2 cellular contexts compared by ENCODE assay signal in the genomic region with DNA sequence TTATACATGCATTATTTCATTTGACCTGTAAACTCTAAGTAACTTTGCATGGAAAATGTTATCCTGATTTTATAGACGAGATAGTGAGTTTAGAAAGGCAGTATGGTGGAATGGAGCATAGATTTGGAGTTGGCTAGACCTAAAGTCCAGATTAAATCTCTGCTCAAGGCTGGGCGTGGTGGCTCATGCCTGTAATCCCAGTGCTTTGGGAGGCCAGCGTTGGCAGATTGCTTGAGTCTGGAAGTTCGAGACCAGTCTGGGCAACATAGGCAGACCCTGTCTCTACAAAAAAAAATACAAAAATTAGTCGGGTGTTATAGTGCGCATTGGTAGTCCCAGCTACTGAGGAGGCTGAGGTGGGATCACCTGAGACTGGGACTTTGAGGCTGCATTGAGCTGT.
TF ChIP-seq lines count a peak whose summit lies in the region.

No MANE protein-coding gene starts in this region.

TF ChIP-seq in SK-N-SH, 30 proteins besides CTCF, POLR2A, EP300 and RAD21:
- TF ChIP-seq, protein P1, sequence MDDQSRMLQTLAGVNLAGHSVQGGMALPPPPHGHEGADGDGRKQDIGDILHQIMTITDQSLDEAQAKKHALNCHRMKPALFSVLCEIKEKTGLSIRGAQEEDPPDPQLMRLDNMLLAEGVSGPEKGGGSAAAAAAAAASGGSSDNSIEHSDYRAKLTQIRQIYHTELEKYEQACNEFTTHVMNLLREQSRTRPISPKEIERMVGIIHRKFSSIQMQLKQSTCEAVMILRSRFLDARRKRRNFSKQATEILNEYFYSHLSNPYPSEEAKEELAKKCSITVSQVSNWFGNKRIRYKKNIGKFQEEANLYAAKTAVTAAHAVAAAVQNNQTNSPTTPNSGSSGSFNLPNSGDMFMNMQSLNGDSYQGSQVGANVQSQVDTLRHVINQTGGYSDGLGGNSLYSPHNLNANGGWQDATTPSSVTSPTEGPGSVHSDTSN (IDR thresholded peaks at IDR 0.05) = no peak
- TF ChIP-seq POLR2AphosphoS5 (IDR thresholded peaks at IDR 0.05; ENCODE audit: low read depth, low read length) (no peak), YY1 (IDR thresholded peaks at IDR 0.05; ENCODE audit: low read depth) (no peak), FOXJ3 (CRISPR knock-in tag; IDR thresholded peaks at IDR 0.05) (no peak), FOXM1 (IDR thresholded peaks at IDR 0.05; ENCODE audit: low read depth) (no peak), NRF1 (IDR thresholded peaks at IDR 0.05; ENCODE audit: low read depth, low read length) (no peak), JUND (IDR thresholded peaks at IDR 0.05) (no peak), MXI1 (IDR thresholded peaks at IDR 0.05; ENCODE audit: low read depth, low read length) (no peak), CHD2 (IDR thresholded peaks at IDR 0.05; ENCODE audit: low read length, partially characterized antibody) (no peak), TCF12 (IDR thresholded peaks at IDR 0.05) (no peak), SIN3A (IDR thresholded peaks at IDR 0.05; ENCODE audit: borderline replicate concordance, low read depth, low read length) (no peak), NFIC (IDR thresholded peaks at IDR 0.05; ENCODE audit: borderline replicate concordance) (no peak)
- TF ChIP-seq, protein P2, sequence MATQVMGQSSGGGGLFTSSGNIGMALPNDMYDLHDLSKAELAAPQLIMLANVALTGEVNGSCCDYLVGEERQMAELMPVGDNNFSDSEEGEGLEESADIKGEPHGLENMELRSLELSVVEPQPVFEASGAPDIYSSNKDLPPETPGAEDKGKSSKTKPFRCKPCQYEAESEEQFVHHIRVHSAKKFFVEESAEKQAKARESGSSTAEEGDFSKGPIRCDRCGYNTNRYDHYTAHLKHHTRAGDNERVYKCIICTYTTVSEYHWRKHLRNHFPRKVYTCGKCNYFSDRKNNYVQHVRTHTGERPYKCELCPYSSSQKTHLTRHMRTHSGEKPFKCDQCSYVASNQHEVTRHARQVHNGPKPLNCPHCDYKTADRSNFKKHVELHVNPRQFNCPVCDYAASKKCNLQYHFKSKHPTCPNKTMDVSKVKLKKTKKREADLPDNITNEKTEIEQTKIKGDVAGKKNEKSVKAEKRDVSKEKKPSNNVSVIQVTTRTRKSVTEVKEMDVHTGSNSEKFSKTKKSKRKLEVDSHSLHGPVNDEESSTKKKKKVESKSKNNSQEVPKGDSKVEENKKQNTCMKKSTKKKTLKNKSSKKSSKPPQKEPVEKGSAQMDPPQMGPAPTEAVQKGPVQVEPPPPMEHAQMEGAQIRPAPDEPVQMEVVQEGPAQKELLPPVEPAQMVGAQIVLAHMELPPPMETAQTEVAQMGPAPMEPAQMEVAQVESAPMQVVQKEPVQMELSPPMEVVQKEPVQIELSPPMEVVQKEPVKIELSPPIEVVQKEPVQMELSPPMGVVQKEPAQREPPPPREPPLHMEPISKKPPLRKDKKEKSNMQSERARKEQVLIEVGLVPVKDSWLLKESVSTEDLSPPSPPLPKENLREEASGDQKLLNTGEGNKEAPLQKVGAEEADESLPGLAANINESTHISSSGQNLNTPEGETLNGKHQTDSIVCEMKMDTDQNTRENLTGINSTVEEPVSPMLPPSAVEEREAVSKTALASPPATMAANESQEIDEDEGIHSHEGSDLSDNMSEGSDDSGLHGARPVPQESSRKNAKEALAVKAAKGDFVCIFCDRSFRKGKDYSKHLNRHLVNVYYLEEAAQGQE (IDR thresholded peaks at IDR 0.05; ENCODE audit: low read depth, low read length) = no peak
- TF ChIP-seq, protein P3, sequence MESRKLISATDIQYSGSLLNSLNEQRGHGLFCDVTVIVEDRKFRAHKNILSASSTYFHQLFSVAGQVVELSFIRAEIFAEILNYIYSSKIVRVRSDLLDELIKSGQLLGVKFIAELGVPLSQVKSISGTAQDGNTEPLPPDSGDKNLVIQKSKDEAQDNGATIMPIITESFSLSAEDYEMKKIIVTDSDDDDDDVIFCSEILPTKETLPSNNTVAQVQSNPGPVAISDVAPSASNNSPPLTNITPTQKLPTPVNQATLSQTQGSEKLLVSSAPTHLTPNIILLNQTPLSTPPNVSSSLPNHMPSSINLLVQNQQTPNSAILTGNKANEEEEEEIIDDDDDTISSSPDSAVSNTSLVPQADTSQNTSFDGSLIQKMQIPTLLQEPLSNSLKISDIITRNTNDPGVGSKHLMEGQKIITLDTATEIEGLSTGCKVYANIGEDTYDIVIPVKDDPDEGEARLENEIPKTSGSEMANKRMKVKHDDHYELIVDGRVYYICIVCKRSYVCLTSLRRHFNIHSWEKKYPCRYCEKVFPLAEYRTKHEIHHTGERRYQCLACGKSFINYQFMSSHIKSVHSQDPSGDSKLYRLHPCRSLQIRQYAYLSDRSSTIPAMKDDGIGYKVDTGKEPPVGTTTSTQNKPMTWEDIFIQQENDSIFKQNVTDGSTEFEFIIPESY (IDR thresholded peaks at IDR 0.05; ENCODE audit: borderline replicate concordance, low read depth) = no peak
- TF ChIP-seq, protein P4, sequence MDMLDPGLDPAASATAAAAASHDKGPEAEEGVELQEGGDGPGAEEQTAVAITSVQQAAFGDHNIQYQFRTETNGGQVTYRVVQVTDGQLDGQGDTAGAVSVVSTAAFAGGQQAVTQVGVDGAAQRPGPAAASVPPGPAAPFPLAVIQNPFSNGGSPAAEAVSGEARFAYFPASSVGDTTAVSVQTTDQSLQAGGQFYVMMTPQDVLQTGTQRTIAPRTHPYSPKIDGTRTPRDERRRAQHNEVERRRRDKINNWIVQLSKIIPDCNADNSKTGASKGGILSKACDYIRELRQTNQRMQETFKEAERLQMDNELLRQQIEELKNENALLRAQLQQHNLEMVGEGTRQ (IDR thresholded peaks at IDR 0.05; ENCODE audit: borderline replicate concordance, low read depth, low read length) = no peak
- TF ChIP-seq, protein P5, sequence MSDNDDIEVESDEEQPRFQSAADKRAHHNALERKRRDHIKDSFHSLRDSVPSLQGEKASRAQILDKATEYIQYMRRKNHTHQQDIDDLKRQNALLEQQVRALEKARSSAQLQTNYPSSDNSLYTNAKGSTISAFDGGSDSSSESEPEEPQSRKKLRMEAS (IDR thresholded peaks at IDR 0.05; ENCODE audit: low read depth) = no peak

TF ChIP-seq in SK-N-SH treated with all-trans-retinoic acid at 6 μM for 48 hours, 23 proteins besides CTCF, POLR2A, EP300 and RAD21:
- TF ChIP-seq ARNTL (CRISPR knock-in tag; IDR thresholded peaks at IDR 0.05; ENCODE audit: borderline replicate concordance, low read depth) (no peak), CSDC2 (CRISPR knock-in tag; IDR thresholded peaks at IDR 0.05) (no peak), ZNF565 (CRISPR knock-in tag; conservative IDR thresholded peaks at IDR 0.05; ENCODE audit: low read depth) (no peak), OSR1 (CRISPR knock-in tag; IDR thresholded peaks at IDR 0.05) (no peak), ZC3H10 (CRISPR knock-in tag; IDR thresholded peaks at IDR 0.05) (no peak), RARB (CRISPR knock-in tag; IDR thresholded peaks at IDR 0.05) (no peak), ZNF8 (CRISPR knock-in tag; IDR thresholded peaks at IDR 0.05) (no peak), ESRRG (CRISPR knock-in tag; IDR thresholded peaks at IDR 0.05) (no peak), ZFP30 (CRISPR knock-in tag; IDR thresholded peaks at IDR 0.05) (no peak), PPARA (CRISPR knock-in tag; IDR thresholded peaks at IDR 0.05; ENCODE audit: borderline replicate concordance) (no peak), BACH2 (CRISPR knock-in tag; IDR thresholded peaks at IDR 0.05; ENCODE audit: borderline replicate concordance) (no peak)
- TF ChIP-seq, protein P6, sequence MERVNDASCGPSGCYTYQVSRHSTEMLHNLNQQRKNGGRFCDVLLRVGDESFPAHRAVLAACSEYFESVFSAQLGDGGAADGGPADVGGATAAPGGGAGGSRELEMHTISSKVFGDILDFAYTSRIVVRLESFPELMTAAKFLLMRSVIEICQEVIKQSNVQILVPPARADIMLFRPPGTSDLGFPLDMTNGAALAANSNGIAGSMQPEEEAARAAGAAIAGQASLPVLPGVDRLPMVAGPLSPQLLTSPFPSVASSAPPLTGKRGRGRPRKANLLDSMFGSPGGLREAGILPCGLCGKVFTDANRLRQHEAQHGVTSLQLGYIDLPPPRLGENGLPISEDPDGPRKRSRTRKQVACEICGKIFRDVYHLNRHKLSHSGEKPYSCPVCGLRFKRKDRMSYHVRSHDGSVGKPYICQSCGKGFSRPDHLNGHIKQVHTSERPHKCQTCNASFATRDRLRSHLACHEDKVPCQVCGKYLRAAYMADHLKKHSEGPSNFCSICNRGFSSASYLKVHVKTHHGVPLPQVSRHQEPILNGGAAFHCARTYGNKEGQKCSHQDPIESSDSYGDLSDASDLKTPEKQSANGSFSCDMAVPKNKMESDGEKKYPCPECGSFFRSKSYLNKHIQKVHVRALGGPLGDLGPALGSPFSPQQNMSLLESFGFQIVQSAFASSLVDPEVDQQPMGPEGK (CRISPR knock-in tag; IDR thresholded peaks at IDR 0.05; ENCODE audit: borderline replicate concordance) = no peak
- TF ChIP-seq, protein P7, sequence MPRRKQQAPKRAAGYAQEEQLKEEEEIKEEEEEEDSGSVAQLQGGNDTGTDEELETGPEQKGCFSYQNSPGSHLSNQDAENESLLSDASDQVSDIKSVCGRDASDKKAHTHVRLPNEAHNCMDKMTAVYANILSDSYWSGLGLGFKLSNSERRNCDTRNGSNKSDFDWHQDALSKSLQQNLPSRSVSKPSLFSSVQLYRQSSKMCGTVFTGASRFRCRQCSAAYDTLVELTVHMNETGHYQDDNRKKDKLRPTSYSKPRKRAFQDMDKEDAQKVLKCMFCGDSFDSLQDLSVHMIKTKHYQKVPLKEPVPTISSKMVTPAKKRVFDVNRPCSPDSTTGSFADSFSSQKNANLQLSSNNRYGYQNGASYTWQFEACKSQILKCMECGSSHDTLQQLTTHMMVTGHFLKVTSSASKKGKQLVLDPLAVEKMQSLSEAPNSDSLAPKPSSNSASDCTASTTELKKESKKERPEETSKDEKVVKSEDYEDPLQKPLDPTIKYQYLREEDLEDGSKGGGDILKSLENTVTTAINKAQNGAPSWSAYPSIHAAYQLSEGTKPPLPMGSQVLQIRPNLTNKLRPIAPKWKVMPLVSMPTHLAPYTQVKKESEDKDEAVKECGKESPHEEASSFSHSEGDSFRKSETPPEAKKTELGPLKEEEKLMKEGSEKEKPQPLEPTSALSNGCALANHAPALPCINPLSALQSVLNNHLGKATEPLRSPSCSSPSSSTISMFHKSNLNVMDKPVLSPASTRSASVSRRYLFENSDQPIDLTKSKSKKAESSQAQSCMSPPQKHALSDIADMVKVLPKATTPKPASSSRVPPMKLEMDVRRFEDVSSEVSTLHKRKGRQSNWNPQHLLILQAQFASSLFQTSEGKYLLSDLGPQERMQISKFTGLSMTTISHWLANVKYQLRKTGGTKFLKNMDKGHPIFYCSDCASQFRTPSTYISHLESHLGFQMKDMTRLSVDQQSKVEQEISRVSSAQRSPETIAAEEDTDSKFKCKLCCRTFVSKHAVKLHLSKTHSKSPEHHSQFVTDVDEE (CRISPR knock-in tag; IDR thresholded peaks at IDR 0.05) = no peak
- TF ChIP-seq, protein P8, sequence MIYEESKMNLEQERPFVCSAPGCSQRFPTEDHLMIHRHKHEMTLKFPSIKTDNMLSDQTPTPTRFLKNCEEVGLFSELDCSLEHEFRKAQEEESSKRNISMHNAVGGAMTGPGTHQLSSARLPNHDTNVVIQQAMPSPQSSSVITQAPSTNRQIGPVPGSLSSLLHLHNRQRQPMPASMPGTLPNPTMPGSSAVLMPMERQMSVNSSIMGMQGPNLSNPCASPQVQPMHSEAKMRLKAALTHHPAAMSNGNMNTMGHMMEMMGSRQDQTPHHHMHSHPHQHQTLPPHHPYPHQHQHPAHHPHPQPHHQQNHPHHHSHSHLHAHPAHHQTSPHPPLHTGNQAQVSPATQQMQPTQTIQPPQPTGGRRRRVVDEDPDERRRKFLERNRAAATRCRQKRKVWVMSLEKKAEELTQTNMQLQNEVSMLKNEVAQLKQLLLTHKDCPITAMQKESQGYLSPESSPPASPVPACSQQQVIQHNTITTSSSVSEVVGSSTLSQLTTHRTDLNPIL (CRISPR knock-in tag; IDR thresholded peaks at IDR 0.05; ENCODE audit: low read depth) = no peak
